Comparison of ENCODE assay signal across 9 cellular contexts in genomic region chr17:40480501-40481003, GRCh38. TPM values are rescaled to one million over a fixed set of nuclear protein-coding genes. Genes with fewer than 3 reads are reported as not detected.
DNase-seq lines count a peak whose midpoint lies in the region; ATAC-seq and TF ChIP-seq lines count a peak whose summit lies in the region.
"Had no signal": no experiment of that assay in that cellular context is flagged by ENCODE, and none has a peak within 500 bp of the region (broad histone marks: within the 10 kb centered on the region; RNA-seq: fewer than 3 reads in every experiment).

No MANE protein-coding gene starts in this region.

- no peak overlapping the region for H3K4me3 ChIP-seq in left ventricle myocardium inferior

- TF ChIP-seq CTCF in left ventricle myocardium inferior (IDR thresholded peaks at IDR 0.05; ENCODE audit: borderline replicate concordance), result no peak

- ATAC-seq in Right ventricle myocardium superior (ENCODE audit: poor library complexity) (no peak), left ventricle myocardium superior (peak; percentile 41), HG03045 (IDR thresholded peaks at IDR 0.05; ENCODE audit: unreplicated experiment) (no peak), HG02610 (IDR thresholded peaks at IDR 0.05; ENCODE audit: unreplicated experiment) (no peak)

- no peaks in the 10 kb centered on the region for H3K9me3 ChIP-seq in left ventricle myocardium inferior (replicated peaks)

- intact Hi-C loops in Right ventricle myocardium superior (cut with DNase I), result no loop called here
- intact Hi-C loops in left ventricle myocardium inferior (cut with micrococcal nuclease), result no loop called here
- intact Hi-C loops in left ventricle myocardium superior (cut with micrococcal nuclease), result no loop called here

- no peaks in the 10 kb centered on the region for H3K27me3 ChIP-seq in left ventricle myocardium inferior (ENCODE audit: low read depth)

- H3K27ac ChIP-seq in left ventricle myocardium inferior (replicated peaks), result no peak overlapping the region
- H3K27ac ChIP-seq: C4-2B had no signal

- H3K4me1 ChIP-seq in left ventricle myocardium inferior, result peaks cover 9% of the 10 kb centered on the region

- no peaks in the 10 kb centered on the region for H3K36me3 ChIP-seq in left ventricle myocardium inferior

- DNase-seq in Right ventricle myocardium superior, result peak; percentile 62
- DNase-seq in left ventricle myocardium inferior, result no peak
- DNase-seq in activated CD8-positive, alpha-beta memory T cell treated with anti-CD3 and anti-CD28 coated beads, Interleukin-2, amount 50 U/mL, for 24 hours (ENCODE audit: extremely low read depth), result peak; percentile 67
- DNase-seq in left ventricle myocardium superior, result no peak
- DNase-seq in stimulated activated CD8-positive, alpha-beta memory T cell treated with anti-CD3 and anti-CD28 coated beads, Interleukin-4, amount 100 ng/mL, for 48 hours, result peak; percentile 88
- no peak for DNase-seq in NCI-H774 (lab: John Stamatoyannopoulos, UW)

RNA-seq across cellular contexts. Expression of gene TNS4, which starts 20.9 kb away (rescaled TPM):
- total RNA-seq in Right ventricle myocardium superior (not detected), left ventricle myocardium inferior (not detected), left ventricle myocardium superior (not detected)

RNA-seq across cellular contexts. Expression of gene IGFBP4, which starts 37.3 kb away (rescaled TPM):
- total RNA-seq in Right ventricle myocardium superior (157 TPM), left ventricle myocardium inferior (130 TPM), left ventricle myocardium superior (176 TPM)

Comparison
In these comparisons a context has a peak if more than half of its experiments do, and no peak if none do; other contexts are left out.
1. DNase-seq: peak in Right ventricle myocardium superior (single experiment), activated CD8-positive, alpha-beta memory T cell treated with anti-CD3 and anti-CD28 coated beads, Interleukin-2, amount 50 U/mL, for 24 hours (single experiment) and stimulated activated CD8-positive, alpha-beta memory T cell treated with anti-CD3 and anti-CD28 coated beads, Interleukin-4, amount 100 ng/mL, for 48 hours (single experiment); none in left ventricle myocardium inferior (single experiment), left ventricle myocardium superior (single experiment) and NCI-H774 (single experiment).